39 cellular contexts compared by ENCODE assay signal in genomic region chr6:3663081-3663480, GRCh38.
"Had no signal": no experiment of that assay in that cellular context is flagged by ENCODE, and none has a peak within 500 bp of the region (broad histone marks: within the 10 kb centered on the region; RNA-seq: fewer than 3 reads in every experiment).

No MANE protein-coding gene starts in this region.

- H3K9me3 ChIP-seq: adrenal gland, body of pancreas, Peyer's patch, SJSA1, SK-N-SH had no signal

- H3K9me3 Mint-ChIP-seq: activated CD4-positive, alpha-beta T cell treated with anti-CD3 and anti-CD28 coated beads, Interleukin-2, amount 10 ng/mL, durations not matched to agents 24 days and 14 days; activated T-helper 17 cell treated with anti-CD3 and anti-CD28 coated beads, Interleukin-2, amount 50 U/mL, for 72 hours had no signal

- H3K27me3 ChIP-seq: adrenal gland, body of pancreas, Peyer's patch, SJSA1 had no signal

- H3K36me3 Mint-ChIP-seq: activated naive CD8-positive, alpha-beta T cell treated with anti-CD3 and anti-CD28 coated beads, Interleukin-2, amount 10 ng/mL, durations not matched to agents 7 days and 5 days had no signal

- H3K4me1 ChIP-seq: adrenal gland, body of pancreas had no signal

- H3K27ac ChIP-seq: adrenal gland, body of pancreas, KMS-11, Peyer's patch, SJSA1, WERI-Rb-1 had no signal

- H3K36me3 ChIP-seq: adrenal gland, Peyer's patch, SJSA1, WERI-Rb-1 had no signal

- H3K9ac ChIP-seq: KMS-11, SK-N-SH had no signal

- H3K27me3 Mint-ChIP-seq: activated CD8-positive, alpha-beta T cell treated with anti-CD3 and anti-CD28 coated beads for 36 hours had no signal

- H3K4me3 ChIP-seq: adrenal gland, body of pancreas, Peyer's patch, SJSA1 had no signal

- ATAC-seq: activated CD8-positive, alpha-beta T cell treated with anti-CD3 and anti-CD28 coated beads for 36 hours; activated T-cell treated with anti-CD3 and anti-CD28 coated beads, Interleukin-2, amount 50 U/mL, for 72 hours; activated T-helper 17 cell treated with anti-CD3 and anti-CD28 coated beads, Interleukin-2, amount 50 U/mL, for 72 hours; body of pancreas; PC-3 had no signal

- H3K4me1 Mint-ChIP-seq: activated CD4-positive, alpha-beta T cell treated with anti-CD3 and anti-CD28 coated beads, Interleukin-2, amount 10 ng/mL, durations not matched to agents 24 days and 14 days; activated naive CD8-positive, alpha-beta T cell treated with anti-CD3 and anti-CD28 coated beads, Interleukin-2, amount 10 ng/mL, durations not matched to agents 7 days and 5 days; activated T-helper 17 cell treated with anti-CD3 and anti-CD28 coated beads, Interleukin-2, amount 50 U/mL, for 72 hours had no signal

- H3K4me2 ChIP-seq: KMS-11, SK-N-SH had no signal

- DNase-seq: activated CD4-positive, alpha-beta T cell treated with anti-CD3 and anti-CD28 coated beads for 1 hour; activated CD4-positive, alpha-beta T cell treated with anti-CD3 and anti-CD28 coated beads, Interleukin-2, amount 10 ng/mL, durations not matched to agents 24 days and 14 days; activated CD4-positive, alpha-beta T cell treated with anti-CD3 and anti-CD28 coated beads, Interleukin-2, amount 50 U/mL, for 4 hours; activated CD4-positive, CD25-positive, alpha-beta regulatory T cell; activated CD8-positive, alpha-beta T cell treated with anti-CD3 and anti-CD28 coated beads for 36 hours; activated effector memory CD4-positive, alpha-beta T cell treated with anti-CD3 and anti-CD28 coated beads, Interleukin-2, amount 50 U/mL, for 16 hours; activated naive CD4-positive, alpha-beta T cell; activated naive CD4-positive, alpha-beta T cell treated with anti-CD3 and anti-CD28 coated beads, Interleukin-2, amount 50 U/mL, for 16 hours; activated naive CD8-positive, alpha-beta T cell treated with anti-CD3 and anti-CD28 coated beads, Interleukin-2, amount 10 ng/mL, durations not matched to agents 7 days and 5 days; activated T-cell treated with anti-CD3 and anti-CD28 coated beads, Interleukin-2, amount 50 U/mL, for 1 hour; activated T-cell treated with anti-CD3 and anti-CD28 coated beads, Interleukin-2, amount 50 U/mL, for 72 hours; body of pancreas; caudate nucleus; MM.1S; MV-4-11; NCI-H1092; NCI-H1436 treated with DMSO at 0.1 percent for 48 hours; NCI-H187 treated with DMSO at 0.1 percent for 48 hours; NCI-H2081; NCI-H2171 treated with DMSO at 0.1 percent for 48 hours; NCI-H2227 treated with DMSO at 0.1 percent for 48 hours; NCI-H446; NCI-H510A treated with DMSO at 0.1 percent for 48 hours; NCI-H526 treated with DMSO at 0.1 percent for 48 hours; NCI-H82; NK-92 treated with Interleukin-12 subunit alpha and Interleukin-12 subunit beta, amount 100 ng/mL, for 24 hours; PC-3; Peyer's patch; RPMI8226; SHP77 treated with DMSO at 0.1 percent for 48 hours; SK-N-SH; T-helper 1 cell; T-helper 2 cell; T-helper 9 cell; WERI-Rb-1 had no signal

- H3K4me3 Mint-ChIP-seq: activated CD4-positive, alpha-beta T cell treated with anti-CD3 and anti-CD28 coated beads, Interleukin-2, amount 10 ng/mL, durations not matched to agents 24 days and 14 days; activated CD8-positive, alpha-beta T cell treated with anti-CD3 and anti-CD28 coated beads for 36 hours; activated naive CD8-positive, alpha-beta T cell treated with anti-CD3 and anti-CD28 coated beads, Interleukin-2, amount 10 ng/mL, durations not matched to agents 7 days and 5 days; activated T-cell treated with anti-CD3 and anti-CD28 coated beads, Interleukin-2, amount 50 U/mL, for 72 hours; activated T-helper 17 cell treated with anti-CD3 and anti-CD28 coated beads, Interleukin-2, amount 50 U/mL, for 72 hours had no signal

- H3K27ac Mint-ChIP-seq: activated CD4-positive, alpha-beta T cell treated with anti-CD3 and anti-CD28 coated beads, Interleukin-2, amount 10 ng/mL, durations not matched to agents 24 days and 14 days; activated CD8-positive, alpha-beta T cell treated with anti-CD3 and anti-CD28 coated beads for 36 hours; activated naive CD8-positive, alpha-beta T cell treated with anti-CD3 and anti-CD28 coated beads, Interleukin-2, amount 10 ng/mL, durations not matched to agents 7 days and 5 days; activated T-cell treated with anti-CD3 and anti-CD28 coated beads, Interleukin-2, amount 50 U/mL, for 72 hours; activated T-helper 17 cell treated with anti-CD3 and anti-CD28 coated beads, Interleukin-2, amount 50 U/mL, for 72 hours had no signal
